ENCODE assay signal across 8 cellular contexts in the genomic region with DNA sequence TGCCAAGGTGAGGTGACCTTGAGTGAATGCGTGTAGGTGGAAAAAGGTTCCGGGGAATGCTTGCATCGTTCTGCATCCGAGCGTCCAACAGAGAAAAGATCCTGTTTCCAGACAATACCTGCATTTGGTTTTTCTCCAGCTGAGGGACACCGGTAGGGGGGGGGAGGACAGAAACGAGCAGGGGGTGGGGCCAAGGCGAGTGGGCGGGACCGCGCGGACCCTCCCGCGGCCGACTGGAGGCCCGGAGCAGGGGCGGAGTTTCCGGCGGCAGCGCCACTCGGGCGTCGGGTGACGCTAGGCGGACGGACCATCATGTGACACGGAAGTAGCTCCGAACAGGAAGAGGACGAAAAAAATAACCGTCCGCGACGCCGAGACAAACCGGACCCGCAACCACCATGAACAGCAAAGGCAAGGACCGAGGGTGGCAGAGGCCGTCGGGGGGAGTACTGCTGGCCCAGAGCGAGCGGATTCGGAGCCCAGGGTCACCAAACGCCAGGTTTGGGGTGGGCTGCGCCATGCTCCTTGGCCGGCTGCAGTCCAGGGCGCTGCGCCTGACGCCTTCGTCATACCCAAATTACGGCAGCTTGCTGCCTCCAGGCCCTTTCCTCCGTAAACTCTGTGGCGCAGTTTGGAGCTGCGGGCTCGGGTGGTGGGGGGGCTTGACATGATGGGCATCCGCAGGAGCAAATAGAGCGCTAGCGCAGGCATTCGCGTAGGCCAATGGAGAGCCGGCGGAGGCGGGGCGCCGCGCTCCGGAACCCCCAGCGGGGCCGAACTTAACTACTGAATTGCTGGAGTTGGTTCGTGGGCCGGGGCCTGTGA. TPM values are rescaled to one million over a fixed set of nuclear protein-coding genes. Genes with fewer than 3 reads are reported as not detected.
DNase-seq lines count a peak whose midpoint lies in the region; ATAC-seq and TF ChIP-seq lines count a peak whose summit lies in the region.

A gene with protein sequence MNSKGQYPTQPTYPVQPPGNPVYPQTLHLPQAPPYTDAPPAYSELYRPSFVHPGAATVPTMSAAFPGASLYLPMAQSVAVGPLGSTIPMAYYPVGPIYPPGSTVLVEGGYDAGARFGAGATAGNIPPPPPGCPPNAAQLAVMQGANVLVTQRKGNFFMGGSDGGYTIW (plus strand): TSS at position 317 of the 825 bp plus-strand sequence. CDS start 82 bp downstream, at position 399.

- H3K4me2 ChIP-seq in DOHH2 (ENCODE audit: low read length): peak within 1 kb of the TSS; percentile 87

- peaks cover 44% of the 10 kb centered on the region for H3K4me1 Mint-ChIP-seq in activated T-cell treated with anti-CD3 and anti-CD28 coated beads, Interleukin-2, amount 50 U/mL, for 72 hours (ENCODE audit: low read depth)
- H3K4me1 Mint-ChIP-seq in naive B cell: peaks cover 32 to 49% (median 44%) of the 10 kb centered on the region in 3 donors
- peaks cover 44% of the 10 kb centered on the region for H3K4me1 Mint-ChIP-seq in stimulated activated memory B cell treated with anti-CD40 and anti-IgM and Interleukin-4, amounts not matched to agents 10 μg/mL and 1 μg/mL and 100 μg/mL, for 72 hours

- no peaks in the 10 kb centered on the region for H3K9me3 Mint-ChIP-seq in activated T-cell treated with anti-CD3 and anti-CD28 coated beads, Interleukin-2, amount 50 U/mL, for 72 hours
- H3K9me3 Mint-ChIP-seq in naive B cell: no peaks in the 10 kb centered on the region
- no peaks in the 10 kb centered on the region for H3K9me3 Mint-ChIP-seq in stimulated activated memory B cell treated with anti-CD40 and anti-IgM and Interleukin-4, amounts not matched to agents 10 μg/mL and 1 μg/mL and 100 μg/mL, for 72 hours

- peak; percentile 91 for ATAC-seq in GM21786 (IDR thresholded peaks at IDR 0.05; ENCODE audit: unreplicated experiment)
- peak; percentile 94 to 95 for ATAC-seq in activated T-cell treated with anti-CD3 and anti-CD28 coated beads, Interleukin-2, amount 50 U/mL, for 72 hours (replicated peaks in 1 of 2)
- ATAC-seq in naive B cell (ENCODE audit: low read depth in 2 of 2): peak; percentile 87 to 88
- peak; percentile 97 for ATAC-seq in stimulated activated memory B cell treated with anti-CD40 and anti-IgM and Interleukin-4, amounts not matched to agents 10 μg/mL and 1 μg/mL and 100 μg/mL, for 72 hours

- peak; percentile 97 to 99 (median 98) for DNase-seq in Peyer's patch
- peak; percentile 95 to 97 for DNase-seq in activated T-cell treated with anti-CD3 and anti-CD28 coated beads, Interleukin-2, amount 50 U/mL, for 72 hours
- DNase-seq in esophagus squamous epithelium (lab: John Stamatoyannopoulos, UW): peak; percentile 76
- DNase-seq in naive B cell: peak; percentile 93

- peak within 1 kb of the TSS; percentile 96 for H3K4me3 Mint-ChIP-seq in activated T-cell treated with anti-CD3 and anti-CD28 coated beads, Interleukin-2, amount 50 U/mL, for 72 hours
- peak within 1 kb of the TSS; percentile 97 to 100 (median 98) for H3K4me3 Mint-ChIP-seq in naive B cell
- peak within 1 kb of the TSS; percentile 90 for H3K4me3 Mint-ChIP-seq in stimulated activated memory B cell treated with anti-CD40 and anti-IgM and Interleukin-4, amounts not matched to agents 10 μg/mL and 1 μg/mL and 100 μg/mL, for 72 hours

- peak within 1 kb of the TSS; percentile 95 for H3K27ac ChIP-seq in DOHH2 (ENCODE audit: low read depth, low read length)
- peak within 1 kb of the TSS; percentile 99 for H3K27ac ChIP-seq in KOPT-K1 (ENCODE audit: low read depth, low read length, poor library complexity, severe bottlenecking)
- peak within 1 kb of the TSS; percentile 99 to 100 (median 100) for H3K27ac ChIP-seq in Peyer's patch
- H3K27ac ChIP-seq in esophagus squamous epithelium: peak within 1 kb of the TSS; percentile 100

- H3K36me3 Mint-ChIP-seq in activated T-cell treated with anti-CD3 and anti-CD28 coated beads, Interleukin-2, amount 50 U/mL, for 72 hours (ENCODE audit: insufficient read depth in 2 of 2): peaks cover 8 to 28% of the 10 kb centered on the region in 2 donors
- peaks cover 11 to 15% of the 10 kb centered on the region in 2 donors for H3K36me3 Mint-ChIP-seq in naive B cell
- H3K36me3 Mint-ChIP-seq in stimulated activated memory B cell treated with anti-CD40 and anti-IgM and Interleukin-4, amounts not matched to agents 10 μg/mL and 1 μg/mL and 100 μg/mL, for 72 hours: peaks cover 29% of the 10 kb centered on the region

- no peaks in the 10 kb centered on the region for H3K9me3 ChIP-seq in DOHH2 (ENCODE audit: control insufficient read depth, insufficient read depth, low read length)
- H3K9me3 ChIP-seq in KOPT-K1 (ENCODE audit: insufficient read depth, low read length, poor library complexity, severe bottlenecking): no peaks in the 10 kb centered on the region
- H3K9me3 ChIP-seq in Peyer's patch: no peaks in the 10 kb centered on the region
- H3K9me3 ChIP-seq in esophagus squamous epithelium: no peaks in the 10 kb centered on the region

- H4K20me1 ChIP-seq in DOHH2 (ENCODE audit: control insufficient read depth, insufficient read depth, low read depth, low read length): no peaks in the 10 kb centered on the region

- WGBS in esophagus squamous epithelium, 2 donors: 1 to 2% methylated on average over 20 to 37 of the region's 70 CpGs

- peak; percentile 9 for TF ChIP-seq CTCF in DOHH2 (IDR thresholded peaks at IDR 0.05; ENCODE audit: low read depth, low read length, poor library complexity, severe bottlenecking)
- TF ChIP-seq CTCF in Peyer's patch (IDR thresholded peaks at IDR 0.05): peak in 3 of 6 experiments; percentile 21 to 47 (median 29)
- peak in 3 of 6 experiments; percentile 7 to 34 (median 23) for TF ChIP-seq CTCF in esophagus squamous epithelium (IDR thresholded peaks at IDR 0.05)

- H3K27me3 Mint-ChIP-seq in activated T-cell treated with anti-CD3 and anti-CD28 coated beads, Interleukin-2, amount 50 U/mL, for 72 hours (ENCODE audit: low read depth): no peaks in the 10 kb centered on the region
- no peaks in the 10 kb centered on the region for H3K27me3 Mint-ChIP-seq in naive B cell
- H3K27me3 Mint-ChIP-seq in stimulated activated memory B cell treated with anti-CD40 and anti-IgM and Interleukin-4, amounts not matched to agents 10 μg/mL and 1 μg/mL and 100 μg/mL, for 72 hours: no peaks in the 10 kb centered on the region

- H3K27me3 ChIP-seq in DOHH2 (ENCODE audit: control insufficient read depth, low read length): no peaks in the 10 kb centered on the region
- no peaks in the 10 kb centered on the region for H3K27me3 ChIP-seq in Peyer's patch
- H3K27me3 ChIP-seq in esophagus squamous epithelium: no peaks in the 10 kb centered on the region

- H3F3A ChIP-seq in DOHH2 (ENCODE audit: control insufficient read depth, insufficient read depth): peaks cover 8% of the 10 kb centered on the region

- H3K9me2 ChIP-seq in DOHH2 (replicated peaks; ENCODE audit: control insufficient read depth, low read length): no peaks in the 10 kb centered on the region

- H3K36me3 ChIP-seq in DOHH2 (ENCODE audit: control insufficient read depth, low read length) (peaks cover 40% of the 10 kb centered on the region), KOPT-K1 (ENCODE audit: insufficient read depth, low read length) (peaks cover 36% of the 10 kb centered on the region), Peyer's patch (peaks cover 0 to 35% (median 0%) of the 10 kb centered on the region in 3 donors), esophagus squamous epithelium (peaks cover 9 to 38% (median 15%) of the 10 kb centered on the region in 3 donors)

- intact Hi-C loops in esophagus squamous epithelium (cut with DNase I): no loop called here

- TF ChIP-seq POLR2A in Peyer's patch (IDR thresholded peaks at IDR 0.05) (peak; percentile 92 to 95), esophagus squamous epithelium (IDR thresholded peaks at IDR 0.05) (peak in 3 of 4 donors; percentile 20 to 93 (median 92))

- H3K79me2 ChIP-seq in DOHH2 (ENCODE audit: control insufficient read depth, low read length): peaks cover 26% of the 10 kb centered on the region

- peak within 1 kb of the TSS; percentile 97 for H3K4me3 ChIP-seq in DOHH2 (ENCODE audit: low read length)
- peak within 1 kb of the TSS; percentile 83 to 100 (median 93) for H3K4me3 ChIP-seq in Peyer's patch
- peak within 1 kb of the TSS; percentile 98 to 99 (median 99) for H3K4me3 ChIP-seq in esophagus squamous epithelium

- peak within 1 kb of the TSS; percentile 96 for H3K27ac Mint-ChIP-seq in activated T-cell treated with anti-CD3 and anti-CD28 coated beads, Interleukin-2, amount 50 U/mL, for 72 hours
- H3K27ac Mint-ChIP-seq in naive B cell: peak within 1 kb of the TSS; percentile 100
- peak within 1 kb of the TSS; percentile 100 for H3K27ac Mint-ChIP-seq in stimulated activated memory B cell treated with anti-CD40 and anti-IgM and Interleukin-4, amounts not matched to agents 10 μg/mL and 1 μg/mL and 100 μg/mL, for 72 hours

- H3K4me1 ChIP-seq in DOHH2 (ENCODE audit: control insufficient read depth, low read length) (peaks cover 15% of the 10 kb centered on the region), Peyer's patch (peaks cover 0 to 22% (median 0%) of the 10 kb centered on the region in 4 donors), esophagus squamous epithelium (peaks cover 5 to 44% (median 17%) of the 10 kb centered on the region in 3 donors)

RNA-seq across cellular contexts. Expression of the gene that starts here (rescaled TPM):
- total RNA-seq in Peyer's patch: 100 to 1,000 TPM; 220 to 372 (median 284) TPM
- total RNA-seq in activated T-cell treated with anti-CD3 and anti-CD28 coated beads, Interleukin-2, amount 50 U/mL, for 72 hours: 100 to 1,000 TPM; 114 TPM
- 100 to 1,000 TPM; 156 to 261 (median 188) TPM for total RNA-seq in esophagus squamous epithelium
- 1,000 to 10,000 TPM; 1,454 to 3,149 (median 1,632) TPM for polyA plus RNA-seq in naive B cell (ENCODE audit: low read depth in 6 of 6)

Comparison
In these comparisons a context has a peak if more than half of its experiments do, and no peak if none do; other contexts are left out.
1. Peak in every context shown above with its lines: DNase-seq, ATAC-seq, H3K4me3 ChIP-seq and H3K27ac ChIP-seq.